Comparison of ENCODE assay signal across 17 cellular contexts in the genomic region with DNA sequence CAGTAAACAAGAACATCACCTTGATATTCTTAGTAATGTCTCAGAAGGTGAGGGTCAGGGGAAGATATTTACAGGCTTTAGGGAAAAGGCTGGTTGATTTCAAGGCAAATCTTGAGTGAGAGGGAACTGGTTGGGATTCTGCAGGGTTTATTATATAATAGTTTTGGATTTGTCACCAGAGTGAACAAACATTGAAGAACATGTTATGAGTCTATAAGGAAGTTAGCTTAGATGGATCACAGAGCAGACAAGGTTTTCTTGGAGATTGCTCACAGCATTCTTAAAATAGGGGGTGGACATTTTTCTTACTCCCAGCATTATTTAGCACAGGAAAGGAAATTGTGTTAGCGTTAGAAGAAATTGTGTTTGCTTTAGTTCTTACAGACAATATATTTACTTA.
DNase-seq lines count a peak whose midpoint lies in the region; ATAC-seq, FAIRE-seq and TF ChIP-seq lines count a peak whose summit lies in the region.
"Had no signal": no experiment of that assay in that cellular context is flagged by ENCODE, and none has a peak within 500 bp of the region (broad histone marks: within the 10 kb centered on the region; RNA-seq: fewer than 3 reads in every experiment).

No MANE protein-coding gene starts in this region.

- H3K27me3 Mint-ChIP-seq in mesothelial cell of epicardium (ENCODE audit: low read depth) = no peaks in the 10 kb centered on the region

- DNase-seq in PC-3 (peak; percentile 8), mesothelial cell of epicardium (ENCODE audit: low spot score in 2 of 2, unreplicated experiment in 2 of 2) (no peak), D721Med (ENCODE audit: insufficient read length, low spot score) (no peak), GM13976 (ENCODE audit: low spot score) (no peak)
- DNase-seq: CD8-positive, alpha-beta T cell; COR-L47; DND-41; GDM1; HCEC 1CT; HFFc6 had no signal

- H3K79me2 ChIP-seq in PC-3 (ENCODE audit: low read length) = no peaks in the 10 kb centered on the region

- H4K20me1 ChIP-seq in PC-3 (ENCODE audit: low read length) = no peaks in the 10 kb centered on the region

- H3K27ac Mint-ChIP-seq in mesothelial cell of epicardium = peak overlapping the region; percentile 83
- H3K27ac Mint-ChIP-seq: CD14-positive monocyte; CD8-positive, alpha-beta T cell; HFFc6 had no signal

- TF ChIP-seq CTCF in PC-3 (conservative IDR thresholded peaks at IDR 0.05; ENCODE audit: low read depth, low read length) (no peak), VCaP (conservative IDR thresholded peaks at IDR 0.05) (no peak), mesothelial cell of epicardium (IDR thresholded peaks at IDR 0.05; ENCODE audit: unreplicated experiment) (no peak), D721Med (IDR thresholded peaks at IDR 0.05; ENCODE audit: insufficient read depth, missing control alignments) (no peak), GM13976 (IDR thresholded peaks at IDR 0.05; ENCODE audit: borderline replicate concordance, control extremely low read depth, extremely low read depth, insufficient read depth, missing control alignments) (no peak)

- intact Hi-C loops in PC-3 (cut with micrococcal nuclease) = no loop called here

- H3K9me2 ChIP-seq in PC-3 (replicated peaks; ENCODE audit: low read length) = no peaks in the 10 kb centered on the region

- H3K9me3 ChIP-seq in PC-3 (ENCODE audit: low read length) = no peaks in the 10 kb centered on the region
- H3K9me3 ChIP-seq: A549 had no signal

- H3K4me3 Mint-ChIP-seq in mesothelial cell of epicardium = no peak overlapping the region
- H3K4me3 Mint-ChIP-seq: CD14-positive monocyte; CD8-positive, alpha-beta T cell; HFFc6 had no signal

- BruUV-seq in PC-3 (replicated peaks; lab: Mats Ljungman, UMichigan) = no TSS peak

- FAIRE-seq in D721Med (lab: Jason Lieb, UNC) = no peak
- FAIRE-seq: A549, GM12892, GM19239 had no signal

- peaks cover 4% of the 10 kb centered on the region for H3K9me3 Mint-ChIP-seq in mesothelial cell of epicardium
- H3K9me3 Mint-ChIP-seq: CD8-positive, alpha-beta T cell; HFFc6 had no signal

- H2AFZ ChIP-seq in PC-3 (ENCODE audit: low read length) = no peak overlapping the region

- no peaks in the 10 kb centered on the region for H3F3A ChIP-seq in PC-3 (ENCODE audit: low read length, unreplicated experiment)

- CTCF ChIA-PET in PC-3 (lab: Charles Lee) = no interaction called here

- peaks cover 7% of the 10 kb centered on the region for H3K36me3 Mint-ChIP-seq in mesothelial cell of epicardium
- H3K36me3 Mint-ChIP-seq: CD14-positive monocyte; CD8-positive, alpha-beta T cell had no signal

- in situ Hi-C loops in GM13976 (cut with MboI; ENCODE audit: low sequenced_read_pairs, unreplicated experiment) = no loop called here

- peaks cover 4% of the 10 kb centered on the region; the same call in 1 of the 2 replicates for H3K4me1 ChIP-seq in PC-3 (ENCODE audit: insufficient read depth, low read length)
- H3K4me1 ChIP-seq: A549 had no signal

- peaks cover 40% of the 10 kb centered on the region for H3K4me1 Mint-ChIP-seq in mesothelial cell of epicardium
- H3K4me1 Mint-ChIP-seq: CD14-positive monocyte had no signal

- peak; percentile 70 for ATAC-seq in PC-3
- no peak for ATAC-seq in HG02798 (IDR thresholded peaks at IDR 0.05; ENCODE audit: poor library complexity, unreplicated experiment)
- ATAC-seq: A549; CD8-positive, alpha-beta T cell had no signal

- H3K4me3 ChIP-seq in PC-3 (ENCODE audit: low read length) = no peak overlapping the region
- H3K4me3 ChIP-seq: A549 had no signal

- no peak overlapping the region for H3K27ac ChIP-seq in PC-3 (ENCODE audit: low read length)
- peak overlapping the region; percentile 77 for H3K27ac ChIP-seq in VCaP
- H3K27ac ChIP-seq: A549, HL-60 had no signal

- H3K4me2 ChIP-seq in PC-3 (ENCODE audit: low read length) = no peak overlapping the region
- H3K4me2 ChIP-seq: A549 had no signal

- H3K27me3 ChIP-seq in PC-3 (ENCODE audit: low read length) = no peaks in the 10 kb centered on the region

- no peaks in the 10 kb centered on the region for H3K36me3 ChIP-seq in PC-3 (ENCODE audit: low read depth, low read length)

- POLR2A ChIA-PET in PC-3 (lab: Charles Lee; ENCODE audit: unreplicated experiment) = no interaction called here

- H3K9ac ChIP-seq in PC-3 (ENCODE audit: low read length) = no peak overlapping the region
